In the genomic region with DNA sequence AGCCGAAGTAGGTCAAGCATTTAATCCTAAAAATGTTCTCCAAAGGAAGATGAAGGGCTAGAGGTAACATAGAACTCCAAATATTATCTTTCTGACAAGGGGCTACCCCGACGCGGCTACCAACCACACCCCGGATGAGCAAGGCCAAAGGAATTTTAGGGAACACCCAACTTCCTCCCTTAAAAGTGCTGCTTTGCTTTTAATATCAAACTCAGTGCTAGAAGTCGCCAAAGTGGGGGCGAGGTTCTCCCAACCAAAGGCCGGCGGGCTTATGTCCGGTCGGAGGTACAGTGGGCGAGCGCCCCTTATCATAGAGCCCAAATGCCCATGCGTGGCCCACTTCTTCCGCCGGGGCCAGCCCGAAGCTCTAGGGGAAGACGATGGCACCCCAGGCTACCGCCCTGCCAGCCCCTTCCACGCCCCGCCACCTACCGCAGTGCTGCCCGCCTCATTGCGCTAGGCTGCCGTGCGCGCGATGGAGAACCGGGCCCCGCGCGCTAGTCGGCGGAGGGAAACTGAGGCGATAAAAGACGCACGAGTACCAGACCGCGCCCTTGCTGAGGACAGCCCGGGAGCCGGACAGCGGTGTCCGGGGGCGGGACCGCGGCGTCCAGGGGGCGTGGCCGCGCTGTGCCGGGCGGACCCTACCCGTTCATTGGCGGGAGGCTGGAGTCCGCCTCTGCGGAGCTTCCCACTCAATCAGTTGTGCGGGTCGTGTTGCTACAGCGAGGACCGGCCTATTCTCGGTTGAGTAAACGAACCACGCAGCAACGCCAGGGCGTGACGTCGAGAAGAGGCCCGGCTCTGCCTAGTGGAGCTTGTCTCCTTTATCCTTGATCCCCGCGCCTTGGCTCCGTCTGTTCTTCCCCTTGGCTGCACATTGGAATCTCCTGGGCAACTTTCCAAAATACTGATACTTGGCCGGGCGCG, we compare ENCODE assay signal across 8 cellular contexts. TPM values are rescaled to one million over a fixed set of nuclear protein-coding genes. Genes with fewer than 3 reads are reported as not detected.
DNase-seq lines count a peak whose midpoint lies in the region; ATAC-seq, FAIRE-seq and TF ChIP-seq lines count a peak whose summit lies in the region.

A gene with protein sequence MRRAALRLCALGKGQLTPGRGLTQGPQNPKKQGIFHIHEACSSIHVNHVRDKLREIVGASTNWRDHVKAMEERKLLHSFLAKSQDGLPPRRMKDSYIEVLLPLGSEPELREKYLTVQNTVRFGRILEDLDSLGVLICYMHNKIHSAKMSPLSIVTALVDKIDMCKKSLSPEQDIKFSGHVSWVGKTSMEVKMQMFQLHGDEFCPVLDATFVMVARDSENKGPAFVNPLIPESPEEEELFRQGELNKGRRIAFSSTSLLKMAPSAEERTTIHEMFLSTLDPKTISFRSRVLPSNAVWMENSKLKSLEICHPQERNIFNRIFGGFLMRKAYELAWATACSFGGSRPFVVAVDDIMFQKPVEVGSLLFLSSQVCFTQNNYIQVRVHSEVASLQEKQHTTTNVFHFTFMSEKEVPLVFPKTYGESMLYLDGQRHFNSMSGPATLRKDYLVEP (minus strand): TSS at position 584 of the 930 bp plus-strand sequence. CDS start 132 bp downstream, at position 452.

- H3K9me3 Mint-ChIP-seq in activated T-helper 2 cell treated with anti-CD3 and anti-CD28 coated beads, Interferon-gamma antibody, Interleukin-2, Interleukin-4, amounts not matched to agents 10 μg/mL and 5 μg/mL and 100 μg/mL, durations not matched to agents 14 hours and 24 hours and 36 hours, result no peaks in the 10 kb centered on the region
- H3K9me3 Mint-ChIP-seq in natural killer cell treated with Interleukin-12 subunit alpha and Interleukin-12 subunit beta and Interleukin-15 and Interleukin-18, amount 100 ng/mL, for 72 hours, result no peaks in the 10 kb centered on the region
- no peaks in the 10 kb centered on the region for H3K9me3 Mint-ChIP-seq in stimulated activated naive CD8-positive, alpha-beta T cell treated with anti-CD3 and anti-CD28 coated beads, Interleukin-15, Interleukin-2, amounts not matched to agents 100 ng/mL and 50 ng/mL, for 24 hours

- peak within 1 kb of the TSS; percentile 90 for H3K27ac Mint-ChIP-seq in activated T-helper 2 cell treated with anti-CD3 and anti-CD28 coated beads, Interferon-gamma antibody, Interleukin-2, Interleukin-4, amounts not matched to agents 10 μg/mL and 5 μg/mL and 100 μg/mL, durations not matched to agents 14 hours and 24 hours and 36 hours
- H3K27ac Mint-ChIP-seq in natural killer cell treated with Interleukin-12 subunit alpha and Interleukin-12 subunit beta and Interleukin-15 and Interleukin-18, amount 100 ng/mL, for 72 hours, result peak within 1 kb of the TSS; percentile 72 to 74
- peak within 1 kb of the TSS; percentile 92 for H3K27ac Mint-ChIP-seq in stimulated activated naive CD8-positive, alpha-beta T cell treated with anti-CD3 and anti-CD28 coated beads, Interleukin-15, Interleukin-2, amounts not matched to agents 100 ng/mL and 50 ng/mL, for 24 hours

- peak within 1 kb of the TSS; percentile 94 for H3K4me3 Mint-ChIP-seq in activated T-helper 2 cell treated with anti-CD3 and anti-CD28 coated beads, Interferon-gamma antibody, Interleukin-2, Interleukin-4, amounts not matched to agents 10 μg/mL and 5 μg/mL and 100 μg/mL, durations not matched to agents 14 hours and 24 hours and 36 hours (ENCODE audit: low read depth)
- peak within 1 kb of the TSS; percentile 86 for H3K4me3 Mint-ChIP-seq in natural killer cell treated with Interleukin-12 subunit alpha and Interleukin-12 subunit beta and Interleukin-15 and Interleukin-18, amount 100 ng/mL, for 72 hours
- peak within 1 kb of the TSS; percentile 89 for H3K4me3 Mint-ChIP-seq in stimulated activated naive CD8-positive, alpha-beta T cell treated with anti-CD3 and anti-CD28 coated beads, Interleukin-15, Interleukin-2, amounts not matched to agents 100 ng/mL and 50 ng/mL, for 24 hours

- no peak for TF ChIP-seq CTCF in fibroblast of pulmonary artery (IDR thresholded peaks at IDR 0.05; ENCODE audit: low read length, missing control alignments)

- H3K4me3 ChIP-seq in fibroblast of pulmonary artery (replicated peaks; ENCODE audit: low read depth, low read length), result peak within 1 kb of the TSS; percentile 68

- peak; percentile 97 for ATAC-seq in GM21381 (IDR thresholded peaks at IDR 0.05; ENCODE audit: unreplicated experiment)
- peak; percentile 99 for ATAC-seq in natural killer cell treated with Interleukin-12 subunit alpha and Interleukin-12 subunit beta and Interleukin-15 and Interleukin-18, amount 100 ng/mL, for 72 hours

- peak; percentile 98 for FAIRE-seq in HTR-8/SVneo (lab: Jason Lieb, UNC)

- intact Hi-C loops in activated T-helper 2 cell treated with anti-CD3 and anti-CD28 coated beads, Interferon-gamma antibody, Interleukin-2, Interleukin-4, amounts not matched to agents 10 μg/mL and 5 μg/mL and 100 μg/mL, durations not matched to agents 14 hours and 24 hours and 36 hours (cut with micrococcal nuclease), result loop anchor here (1.0 to 10.0 kb wide), 6 partner anchors 11 to 409 kb away; a partner anchor contains a TSS

- DNase-seq in DMS 273 (lab: John Stamatoyannopoulos, UW; ENCODE audit: unreplicated experiment) (peak; percentile 97), HTR-8/SVneo (ENCODE audit: insufficient read length, low spot score) (peak; percentile 86), RPMI8226 (peak; percentile 91), fibroblast of pulmonary artery (ENCODE audit: low read depth) (peak; percentile 97)
- DNase-seq in activated T-helper 2 cell treated with anti-CD3 and anti-CD28 coated beads, Interferon-gamma antibody, Interleukin-2, Interleukin-4, amounts not matched to agents 10 μg/mL and 5 μg/mL and 100 μg/mL, durations not matched to agents 14 hours and 24 hours and 36 hours (ENCODE audit: low spot score), result peak; percentile 75
- peak; percentile 88 for DNase-seq in natural killer cell treated with Interleukin-12 subunit alpha and Interleukin-12 subunit beta and Interleukin-15 and Interleukin-18, amount 100 ng/mL, for 72 hours (ENCODE audit: low spot score)

- H3K36me3 Mint-ChIP-seq in activated T-helper 2 cell treated with anti-CD3 and anti-CD28 coated beads, Interferon-gamma antibody, Interleukin-2, Interleukin-4, amounts not matched to agents 10 μg/mL and 5 μg/mL and 100 μg/mL, durations not matched to agents 14 hours and 24 hours and 36 hours (ENCODE audit: low read depth), result peaks cover 17% of the 10 kb centered on the region
- H3K36me3 Mint-ChIP-seq in natural killer cell treated with Interleukin-12 subunit alpha and Interleukin-12 subunit beta and Interleukin-15 and Interleukin-18, amount 100 ng/mL, for 72 hours, result no peaks in the 10 kb centered on the region
- H3K36me3 Mint-ChIP-seq in stimulated activated naive CD8-positive, alpha-beta T cell treated with anti-CD3 and anti-CD28 coated beads, Interleukin-15, Interleukin-2, amounts not matched to agents 100 ng/mL and 50 ng/mL, for 24 hours (ENCODE audit: low read depth), result no peaks in the 10 kb centered on the region

- no peaks in the 10 kb centered on the region for H3K27me3 Mint-ChIP-seq in activated T-helper 2 cell treated with anti-CD3 and anti-CD28 coated beads, Interferon-gamma antibody, Interleukin-2, Interleukin-4, amounts not matched to agents 10 μg/mL and 5 μg/mL and 100 μg/mL, durations not matched to agents 14 hours and 24 hours and 36 hours (ENCODE audit: low read depth)
- peaks cover 0 to 2% of the 10 kb centered on the region in 2 donors for H3K27me3 Mint-ChIP-seq in natural killer cell treated with Interleukin-12 subunit alpha and Interleukin-12 subunit beta and Interleukin-15 and Interleukin-18, amount 100 ng/mL, for 72 hours
- H3K27me3 Mint-ChIP-seq in stimulated activated naive CD8-positive, alpha-beta T cell treated with anti-CD3 and anti-CD28 coated beads, Interleukin-15, Interleukin-2, amounts not matched to agents 100 ng/mL and 50 ng/mL, for 24 hours, result no peaks in the 10 kb centered on the region

- peaks cover 19% of the 10 kb centered on the region for H3K4me1 Mint-ChIP-seq in activated T-helper 2 cell treated with anti-CD3 and anti-CD28 coated beads, Interferon-gamma antibody, Interleukin-2, Interleukin-4, amounts not matched to agents 10 μg/mL and 5 μg/mL and 100 μg/mL, durations not matched to agents 14 hours and 24 hours and 36 hours (ENCODE audit: low read depth)
- H3K4me1 Mint-ChIP-seq in natural killer cell treated with Interleukin-12 subunit alpha and Interleukin-12 subunit beta and Interleukin-15 and Interleukin-18, amount 100 ng/mL, for 72 hours (ENCODE audit: low read depth in 2 of 2), result peaks cover 12 to 13% of the 10 kb centered on the region in 2 donors
- peaks cover 37% of the 10 kb centered on the region for H3K4me1 Mint-ChIP-seq in stimulated activated naive CD8-positive, alpha-beta T cell treated with anti-CD3 and anti-CD28 coated beads, Interleukin-15, Interleukin-2, amounts not matched to agents 100 ng/mL and 50 ng/mL, for 24 hours (ENCODE audit: low read depth)

RNA-seq across cellular contexts. Expression of the gene that starts here (rescaled TPM):
- total RNA-seq in activated T-helper 2 cell treated with anti-CD3 and anti-CD28 coated beads, Interferon-gamma antibody, Interleukin-2, Interleukin-4, amounts not matched to agents 10 μg/mL and 5 μg/mL and 100 μg/mL, durations not matched to agents 14 hours and 24 hours and 36 hours, result 75.2 and 76.0 TPM in 2 replicates
- total RNA-seq in natural killer cell treated with Interleukin-12 subunit alpha and Interleukin-12 subunit beta and Interleukin-15 and Interleukin-18, amount 100 ng/mL, for 72 hours, result 10 to 100 TPM; 41.3 to 42.6 TPM

Comparison
In these comparisons a context has a peak if more than half of its experiments do, and no peak if none do; other contexts are left out.
1. Peak in every context shown above with its lines: DNase-seq, ATAC-seq and H3K4me3 ChIP-seq.